Comparison of ENCODE assay signal across 28 cellular contexts in genomic region chr10:61314273-61314672, GRCh38.
"Had no signal": no experiment of that assay in that cellular context is flagged by ENCODE, and none has a peak within 500 bp of the region (broad histone marks: within the 10 kb centered on the region; RNA-seq: fewer than 3 reads in every experiment).

No MANE protein-coding gene starts in this region.

- DNase-seq: hypothalamus; immature natural killer cell; kidney; left ventricle myocardium inferior; midbrain; mucosa of descending colon; naive thymus-derived CD4-positive, alpha-beta T cell; nucleus accumbens; pancreas; posterior cingulate gyrus; retina; right cardiac atrium; spleen; stimulated activated CD4-positive, alpha-beta T cell treated with anti-CD3 and anti-CD28 coated beads, Interleukin-4, amount 100 ng/mL, for 24 hours; stimulated activated naive CD4-positive, alpha-beta T cell; tibial artery; uterus had no signal

- H3K4me3 ChIP-seq: left ventricle myocardium inferior, lung, mucosa of descending colon, pancreas, prostate gland, skin epidermis, spleen, suprapubic skin, thoracic aorta, tibial artery, uterus had no signal

- H3K4me3 Mint-ChIP-seq: neural crest cell; stimulated activated effector memory CD8-positive, alpha-beta T cell treated with anti-CD3 and anti-CD28 coated beads, Interleukin-12 subunit alpha, Interleukin-12 subunit beta, amount 100 ng/mL, for 72 hours; stimulated activated naive CD8-positive, alpha-beta T cell treated with anti-CD3 and anti-CD28 coated beads, Interleukin-15, Interleukin-2, amounts not matched to agents 100 ng/mL and 50 ng/mL, for 24 hours; type B pancreatic cell had no signal

- H3K27ac Mint-ChIP-seq: stimulated activated effector memory CD8-positive, alpha-beta T cell treated with anti-CD3 and anti-CD28 coated beads, Interleukin-12 subunit alpha, Interleukin-12 subunit beta, amount 100 ng/mL, for 72 hours; stimulated activated naive CD8-positive, alpha-beta T cell treated with anti-CD3 and anti-CD28 coated beads, Interleukin-15, Interleukin-2, amounts not matched to agents 100 ng/mL and 50 ng/mL, for 24 hours; type B pancreatic cell had no signal

- ATAC-seq: mucosa of descending colon; naive thymus-derived CD4-positive, alpha-beta T cell; natural killer cell treated with Interleukin-12 subunit alpha and Interleukin-12 subunit beta and Interleukin-15 and Interleukin-18, amount 100 ng/mL, for 72 hours; pancreas; right cardiac atrium; sciatic nerve; stimulated activated effector memory CD8-positive, alpha-beta T cell treated with anti-CD3 and anti-CD28 coated beads, Interleukin-12 subunit alpha, Interleukin-12 subunit beta, amount 100 ng/mL, for 72 hours had no signal

- H3K27me3 ChIP-seq: pancreas, spleen, suprapubic skin, tibial artery, uterus had no signal

- H3K4me1 Mint-ChIP-seq: neural crest cell had no signal

- H3K27me3 Mint-ChIP-seq: natural killer cell treated with Interleukin-12 subunit alpha and Interleukin-12 subunit beta and Interleukin-15 and Interleukin-18, amount 100 ng/mL, for 72 hours; stimulated activated naive CD8-positive, alpha-beta T cell treated with anti-CD3 and anti-CD28 coated beads, Interleukin-15, Interleukin-2, amounts not matched to agents 100 ng/mL and 50 ng/mL, for 24 hours; type B pancreatic cell had no signal

- H3K36me3 Mint-ChIP-seq: immature natural killer cell; naive thymus-derived CD4-positive, alpha-beta T cell; natural killer cell treated with Interleukin-12 subunit alpha and Interleukin-12 subunit beta and Interleukin-15 and Interleukin-18, amount 100 ng/mL, for 72 hours; stimulated activated effector memory CD8-positive, alpha-beta T cell treated with anti-CD3 and anti-CD28 coated beads, Interleukin-12 subunit alpha, Interleukin-12 subunit beta, amount 100 ng/mL, for 72 hours; type B pancreatic cell had no signal

- H3K36me3 ChIP-seq: left ventricle myocardium inferior, pancreas, prostate gland, spleen, suprapubic skin, thoracic aorta, tibial artery, uterus had no signal

- H3K27ac ChIP-seq: left ventricle myocardium inferior, pancreas, prostate gland, skin epidermis, suprapubic skin, thoracic aorta, tibial artery, uterus had no signal

- H3K9me3 ChIP-seq: mucosa of descending colon, pancreas, prostate gland, suprapubic skin, thoracic aorta, tibial artery, uterus had no signal

- H3K4me1 ChIP-seq: left ventricle myocardium inferior, pancreas, prostate gland, suprapubic skin, tibial artery, uterus had no signal

- H3K9me3 Mint-ChIP-seq: natural killer cell treated with Interleukin-12 subunit alpha and Interleukin-12 subunit beta and Interleukin-15 and Interleukin-18, amount 100 ng/mL, for 72 hours; stimulated activated effector memory CD8-positive, alpha-beta T cell treated with anti-CD3 and anti-CD28 coated beads, Interleukin-12 subunit alpha, Interleukin-12 subunit beta, amount 100 ng/mL, for 72 hours; stimulated activated naive CD8-positive, alpha-beta T cell treated with anti-CD3 and anti-CD28 coated beads, Interleukin-15, Interleukin-2, amounts not matched to agents 100 ng/mL and 50 ng/mL, for 24 hours had no signal
